Comparison of ENCODE assay signal across 8 cellular contexts in genomic region chr4:22524895-22525294, GRCh38.
"Had no signal": no experiment of that assay in that cellular context is flagged by ENCODE, and none has a peak within 500 bp of the region (broad histone marks: within the 10 kb centered on the region; RNA-seq: fewer than 3 reads in every experiment).

No MANE protein-coding gene starts in this region.

- H3K36me3 ChIP-seq: HAP-1 had no signal

- H3K9ac ChIP-seq: GM23248 had no signal

- ATAC-seq: HCT116, HepG2 had no signal

- H2AFZ ChIP-seq: GM23248 had no signal

- H3K27ac ChIP-seq: GM23248, HL-60 had no signal

- H3K9me3 ChIP-seq: HAP-1 had no signal

- H3K4me3 ChIP-seq: GM23248, HAP-1 had no signal

- DNase-seq: GM23248, GOT3, H7, HFFc6 had no signal
